1 cellular context compared by ENCODE assay signal in genomic region chr6:7166410-7167293, GRCh38.
A peak's percentile ranks its signal among the peaks of the same experiment; 100 is the strongest.
TF ChIP-seq lines count a peak whose summit lies in the region.

No MANE protein-coding gene starts in this region.

TF ChIP-seq in K562, 482 proteins besides CTCF, POLR2A, EP300 and RAD21 (continued from another document):
- no peak for TF ChIP-seq ETS2 (tag; IDR thresholded peaks at IDR 0.05; ENCODE audit: borderline replicate concordance, poor library complexity, severe bottlenecking)
- TF ChIP-seq ZNF263 (CRISPR knock-in tag; IDR thresholded peaks at IDR 0.05; ENCODE audit: borderline replicate concordance): no peak
- no peak for TF ChIP-seq JUNB (CRISPR knock-in tag; conservative IDR thresholded peaks at IDR 0.05)
- TF ChIP-seq KLF10 (CRISPR knock-in tag; IDR thresholded peaks at IDR 0.05): 0 out of 2 replicates have a peak, but pooled peaks have one; percentile 45
- no peak for TF ChIP-seq PTBP1 (IDR thresholded peaks at IDR 0.05; ENCODE audit: low read depth, low read length)
- TF ChIP-seq PURB (CRISPR knock-in tag; IDR thresholded peaks at IDR 0.05; ENCODE audit: low read depth): no peak
- peak; percentile 46; the same call in 1 of the 2 replicates for TF ChIP-seq HES1 (IDR thresholded peaks at IDR 0.05; ENCODE audit: low read depth)
- peak; percentile 28; the same call in 1 of the 2 replicates for TF ChIP-seq ZNF445 (CRISPR knock-in tag; IDR thresholded peaks at IDR 0.05; ENCODE audit: low read depth)
- 0 out of 2 replicates have a peak, but pooled peaks have one; percentile 24 for TF ChIP-seq CBFA2T2 (conservative IDR thresholded peaks at IDR 0.05)
- peak; percentile 96 for TF ChIP-seq ZNF584 (CRISPR knock-in tag; IDR thresholded peaks at IDR 0.05; ENCODE audit: low read depth)
- no peak for TF ChIP-seq ADNP (tag; IDR thresholded peaks at IDR 0.05)
- no peak for TF ChIP-seq SRF (CRISPR knock-in tag; IDR thresholded peaks at IDR 0.05)
- no peak for TF ChIP-seq MCM2 (IDR thresholded peaks at IDR 0.05; ENCODE audit: low read depth)
- TF ChIP-seq, protein P1, sequence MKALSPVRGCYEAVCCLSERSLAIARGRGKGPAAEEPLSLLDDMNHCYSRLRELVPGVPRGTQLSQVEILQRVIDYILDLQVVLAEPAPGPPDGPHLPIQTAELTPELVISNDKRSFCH (CRISPR knock-in tag; IDR thresholded peaks at IDR 0.05): peak; percentile 57; the same call in 1 of the 2 replicates
- TF ChIP-seq, protein P1 (tag; IDR thresholded peaks at IDR 0.05): peak; percentile 93
- no peak for TF ChIP-seq CHD2 (IDR thresholded peaks at IDR 0.05; ENCODE audit: low read depth, low read length)
- peak; percentile 44 to 63; a peak in 3 of 4 replicates for TF ChIP-seq NRF1 (conservative IDR thresholded peaks at IDR 0.05 in 1 of 2, IDR thresholded peaks at IDR 0.05 in 1 of 2)
- peak; percentile 56; the same call in 1 of the 2 replicates for TF ChIP-seq GATAD2B (IDR thresholded peaks at IDR 0.05; ENCODE audit: borderline replicate concordance)
- TF ChIP-seq PTTG1 (tag; IDR thresholded peaks at IDR 0.05; ENCODE audit: low read depth): peak; percentile 82
- TF ChIP-seq ZFP30 (CRISPR knock-in tag; IDR thresholded peaks at IDR 0.05; ENCODE audit: borderline replicate concordance): no peak
- TF ChIP-seq, protein P2, sequence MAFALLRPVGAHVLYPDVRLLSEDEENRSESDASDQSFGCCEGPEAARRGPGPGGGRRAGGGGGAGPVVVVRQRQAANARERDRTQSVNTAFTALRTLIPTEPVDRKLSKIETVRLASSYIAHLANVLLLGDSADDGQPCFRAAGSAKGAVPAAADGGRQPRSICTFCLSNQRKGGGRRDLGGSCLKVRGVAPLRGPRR (CRISPR knock-in tag; IDR thresholded peaks at IDR 0.05): 0 out of 2 replicates have a peak, but pooled peaks have one; percentile 8
- TF ChIP-seq RFX5 (IDR thresholded peaks at IDR 0.05; ENCODE audit: low read depth, low read length): 0 out of 2 replicates have a peak, but pooled peaks have one; percentile 37
- peak; percentile 86 for TF ChIP-seq DPF2 (IDR thresholded peaks at IDR 0.05)
- TF ChIP-seq SOX6 (IDR thresholded peaks at IDR 0.05): peak; percentile 80
